In genomic region chr6:166006593-166007301, GRCh38 we compare ENCODE assay signal across 11 cellular contexts.
DNase-seq lines count a peak whose midpoint lies in the region; ATAC-seq lines count a peak whose summit lies in the region.
"Had no signal": no experiment of that assay in that cellular context is flagged by ENCODE, and none has a peak within 500 bp of the region (broad histone marks: within the 10 kb centered on the region; RNA-seq: fewer than 3 reads in every experiment).

No MANE protein-coding gene starts in this region.

- H3K9me3 Mint-ChIP-seq in activated T-helper 17 cell treated with anti-CD3 and anti-CD28 coated beads, Interleukin-2, amount 50 U/mL, for 72 hours: no peaks in the 10 kb centered on the region
- H3K9me3 Mint-ChIP-seq: stimulated activated memory B cell treated with anti-CD40 and anti-IgM and Interleukin-4, amounts not matched to agents 10 μg/mL and 1 μg/mL and 100 μg/mL, for 72 hours had no signal

- H3K36me3 ChIP-seq in HAP-1 (replicated peaks) (no peaks in the 10 kb centered on the region), skeletal muscle tissue (ENCODE audit: control insufficient read depth in 3 of 3, insufficient read depth in 3 of 3, low read length in 3 of 3) (no peaks in the 10 kb centered on the region)

- no peak overlapping the region for H3K27ac Mint-ChIP-seq in activated T-helper 17 cell treated with anti-CD3 and anti-CD28 coated beads, Interleukin-2, amount 50 U/mL, for 72 hours
- H3K27ac Mint-ChIP-seq: stimulated activated memory B cell treated with anti-CD40 and anti-IgM and Interleukin-4, amounts not matched to agents 10 μg/mL and 1 μg/mL and 100 μg/mL, for 72 hours had no signal

- no peaks in the 10 kb centered on the region for H3K36me3 Mint-ChIP-seq in activated T-helper 17 cell treated with anti-CD3 and anti-CD28 coated beads, Interleukin-2, amount 50 U/mL, for 72 hours (ENCODE audit: low read depth)
- H3K36me3 Mint-ChIP-seq: stimulated activated memory B cell treated with anti-CD40 and anti-IgM and Interleukin-4, amounts not matched to agents 10 μg/mL and 1 μg/mL and 100 μg/mL, for 72 hours had no signal

- H3K4me3 Mint-ChIP-seq in activated T-helper 17 cell treated with anti-CD3 and anti-CD28 coated beads, Interleukin-2, amount 50 U/mL, for 72 hours: no peak overlapping the region
- H3K4me3 Mint-ChIP-seq: stimulated activated memory B cell treated with anti-CD40 and anti-IgM and Interleukin-4, amounts not matched to agents 10 μg/mL and 1 μg/mL and 100 μg/mL, for 72 hours had no signal

- H3K27ac ChIP-seq in skeletal muscle tissue (ENCODE audit: low read depth, low read length): no peak overlapping the region

- H3K27me3 Mint-ChIP-seq in activated T-helper 17 cell treated with anti-CD3 and anti-CD28 coated beads, Interleukin-2, amount 50 U/mL, for 72 hours: peaks cover 56% of the 10 kb centered on the region

- no peak for ATAC-seq in GM21447 (IDR thresholded peaks at IDR 0.05; ENCODE audit: unreplicated experiment)
- no peak for ATAC-seq in activated T-helper 17 cell treated with anti-CD3 and anti-CD28 coated beads, Interleukin-2, amount 50 U/mL, for 72 hours (replicated peaks)
- ATAC-seq: stimulated activated memory B cell treated with anti-CD40 and anti-IgM and Interleukin-4, amounts not matched to agents 10 μg/mL and 1 μg/mL and 100 μg/mL, for 72 hours had no signal

- H3K4me1 Mint-ChIP-seq in activated T-helper 17 cell treated with anti-CD3 and anti-CD28 coated beads, Interleukin-2, amount 50 U/mL, for 72 hours: peaks cover 4% of the 10 kb centered on the region

- H3K9me3 ChIP-seq in HAP-1 (no peaks in the 10 kb centered on the region), iPS-18c (ENCODE audit: control insufficient read depth, insufficient read depth, low read length) (peaks cover 2% of the 10 kb centered on the region), skeletal muscle tissue (ENCODE audit: control insufficient read depth in 3 of 3, low read length in 3 of 3) (peaks cover 0 to 2% (median 0%) of the 10 kb centered on the region in 3 donors)

- in situ Hi-C loops in HAP-1 (cut with MboI; ENCODE audit: low sequenced_read_pairs): no loop called here

- H3K4me3 ChIP-seq in HAP-1 (peak overlapping the region; percentile 20), iPS-18c (ENCODE audit: insufficient read depth, low read depth, low read length) (0 out of 2 replicates have a peak overlapping the region, but pooled peaks have one; percentile 34), skeletal muscle tissue (ENCODE audit: low read length in 3 of 3) (peak overlapping the region; percentile 27 to 52 (median 48))

- H3K4me1 ChIP-seq in HAP-1: peaks cover 14% of the 10 kb centered on the region
- peaks cover 16 to 35% (median 34%) of the 10 kb centered on the region in 3 donors for H3K4me1 ChIP-seq in skeletal muscle tissue (ENCODE audit: control insufficient read depth in 3 of 3, insufficient read depth in 3 of 3, low read length in 3 of 3)

- H3K27me3 ChIP-seq in HAP-1 (ENCODE audit: low read depth) (no peaks in the 10 kb centered on the region), skeletal muscle tissue (ENCODE audit: control insufficient read depth in 3 of 3, insufficient read depth in 3 of 3, low read length in 3 of 3) (peaks cover 57 to 60% (median 58%) of the 10 kb centered on the region in 3 donors)

- H3K9ac ChIP-seq in skeletal muscle tissue (ENCODE audit: low read depth in 1 of 3, low read length in 3 of 3): peak overlapping the region in 1 of 3 donors; percentile 47

- DNase-seq in HAP-1 (ENCODE audit: low spot score in 2 of 2) (peak; percentile 39 to 41), amniotic epithelial cell (ENCODE audit: low read depth) (peak; percentile 86), NCI-H2171 treated with DMSO at 0.1 percent for 48 hours (lab: John Stamatoyannopoulos, UW) (no peak)
- DNase-seq in activated naive CD4-positive, alpha-beta T cell treated with Interleukin-2 at 50 U/mL for 16 hours: no peak
- DNase-seq: KG1, RPMI8226 had no signal

Comparison
In these comparisons a context has a peak if more than half of its experiments do, and no peak if none do; other contexts are left out.
1. DNase-seq: peak in HAP-1 (2 of 2) and amniotic epithelial cell (single experiment); none in NCI-H2171 treated with DMSO at 0.1 percent for 48 hours (single experiment) and activated naive CD4-positive, alpha-beta T cell treated with Interleukin-2 at 50 U/mL for 16 hours (single experiment).
2. Peak in every context shown above with its lines, with median percentiles within 50 percentile points of each other: H3K4me3 ChIP-seq.